In the genomic region with DNA sequence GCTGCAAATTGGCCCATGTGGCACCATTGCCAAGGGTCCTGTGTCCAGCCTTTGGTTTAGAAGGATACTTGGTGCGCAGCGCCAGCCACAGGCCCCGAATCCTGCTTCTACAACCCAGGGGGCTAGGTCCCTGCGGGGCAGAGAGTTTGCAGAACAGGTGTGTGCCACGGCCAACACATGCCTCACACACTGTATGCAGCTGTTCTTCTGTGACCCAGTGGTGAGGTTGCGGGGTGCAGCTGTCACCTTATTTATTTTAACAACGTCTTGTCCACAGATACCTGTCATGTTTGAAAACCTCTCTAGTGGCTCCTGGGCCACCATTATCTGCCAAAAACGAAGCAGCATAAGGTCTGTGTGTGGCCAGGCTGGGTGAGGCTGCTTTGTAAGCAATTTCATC, we compare ENCODE assay signal across 17 cellular contexts. TPM values are rescaled to one million over a fixed set of nuclear protein-coding genes. Genes with fewer than 3 reads are reported as not detected.
DNase-seq lines count a peak whose midpoint lies in the region; ATAC-seq and TF ChIP-seq lines count a peak whose summit lies in the region.
"Had no signal": no experiment of that assay in that cellular context is flagged by ENCODE, and none has a peak within 500 bp of the region (broad histone marks: within the 10 kb centered on the region; RNA-seq: fewer than 3 reads in every experiment).

No MANE protein-coding gene starts in this region.

- H4K20me1 ChIP-seq in GM23248 (ENCODE audit: insufficient read depth), result no peaks in the 10 kb centered on the region

- peaks cover 65% of the 10 kb centered on the region for H3K4me1 Mint-ChIP-seq in activated B cell treated with CpG ODN at 0.5 μM for 24 hours

- ATAC-seq in Right ventricle myocardium inferior, result no peak
- ATAC-seq in activated B cell treated with CpG ODN at 0.5 μM for 24 hours (ENCODE audit: low read depth), result no peak
- ATAC-seq: K562, PC-3 had no signal

- no peaks in the 10 kb centered on the region for H3K27me3 Mint-ChIP-seq in activated B cell treated with CpG ODN at 0.5 μM for 24 hours

- CTCF ChIA-PET in activated B cell treated with CpG ODN at 0.5 μM for 24 hours (lab: Charles Lee), result no interaction called here

- no peak overlapping the region for H3K9ac ChIP-seq in GM23248

- peaks cover 23% of the 10 kb centered on the region for H3K36me3 Mint-ChIP-seq in activated B cell treated with CpG ODN at 0.5 μM for 24 hours (ENCODE audit: low read depth)

- H3K4me3 ChIP-seq in left ventricle myocardium inferior (no peak overlapping the region), GM23248 (no peak overlapping the region)
- H3K4me3 ChIP-seq: HAP-1, K562 had no signal

- H3K9me2 ChIP-seq in GM23248 (ENCODE audit: insufficient read depth), result no peaks in the 10 kb centered on the region

- no peak overlapping the region for H2AFZ ChIP-seq in GM23248

- H3K4me1 ChIP-seq in left ventricle myocardium inferior, result peaks cover 6% of the 10 kb centered on the region
- no peaks in the 10 kb centered on the region for H3K4me1 ChIP-seq in GM23248 (ENCODE audit: insufficient read depth)
- H3K4me1 ChIP-seq: HAP-1 had no signal

- WGBS in GM23248 (ENCODE audit: low coverage in 1 of 2, low lambda C conversion rate in 2 of 2, missing lambda C conversion rate in 2 of 2), 2 experiments, result 48 to 52% methylated on average over 8 of the region's 8 CpGs

- DNase-seq in Right ventricle myocardium inferior (ENCODE audit: missing footprints) (peak; percentile 46), left ventricle myocardium inferior (no peak), NAMALWA (ENCODE audit: low spot score) (peak; percentile 81), activated B cell treated with CpG ODN at 0.5 μM for 24 hours (no peak), GM23248 (no peak), activated gamma-delta T cell treated with Interleukin-2 at 50 U/mL for 16 hours (no peak)
- no peak for DNase-seq in activated T-cell treated with anti-CD3 and anti-CD28 coated beads, Interleukin-2, amount 50 U/mL, for 1 hour
- DNase-seq: DMS153, EL, NCI-H1092, NCI-H1694, NCI-H345, PC-3 had no signal

- no peaks in the 10 kb centered on the region for H3K9me3 Mint-ChIP-seq in activated B cell treated with CpG ODN at 0.5 μM for 24 hours

- H3K27ac Mint-ChIP-seq in activated B cell treated with CpG ODN at 0.5 μM for 24 hours, result peak overlapping the region; percentile 84

- H3K4me2 ChIP-seq in GM23248 (ENCODE audit: unreplicated experiment), result no peak overlapping the region

- H3K27me3 ChIP-seq in left ventricle myocardium inferior (ENCODE audit: low read depth) (peaks cover 72% of the 10 kb centered on the region), GM23248 (replicated peaks; ENCODE audit: insufficient read depth) (peaks cover 26% of the 10 kb centered on the region)

- intact Hi-C loops in Right ventricle myocardium inferior (cut with DNase I) (loop anchor here (10.0 kb wide), 1 partner anchor 449 kb away; no protein-coding TSS in a partner anchor), left ventricle myocardium inferior (cut with micrococcal nuclease) (no loop called here), activated B cell treated with CpG ODN at 0.5 μM for 24 hours (cut with micrococcal nuclease) (loop anchor here (5.0 kb wide), 2 partner anchors 152 to 313 kb away; partner anchors contain the start of gene CYBA)

- no peak overlapping the region for H3K4me3 Mint-ChIP-seq in activated B cell treated with CpG ODN at 0.5 μM for 24 hours

- H3K27ac ChIP-seq in left ventricle myocardium inferior (replicated peaks) (no peak overlapping the region), GM23248 (no peak overlapping the region)
- H3K27ac ChIP-seq: C4-2B had no signal

- no peaks in the 10 kb centered on the region for H3K36me3 ChIP-seq in left ventricle myocardium inferior
- H3K36me3 ChIP-seq in GM23248 (ENCODE audit: low read depth), result no peaks in the 10 kb centered on the region
- H3K36me3 ChIP-seq: HAP-1 had no signal

- POLR2A ChIA-PET in activated B cell treated with CpG ODN at 0.5 μM for 24 hours (lab: Charles Lee), result interaction anchor here (0.6 to 10.8 kb wide), 7 partner anchors 9 to 716 kb away, joined by 4 to 165 read pairs (median 6); partner anchors contain the start of gene CBFA2T3

- TF ChIP-seq CTCF in left ventricle myocardium inferior (IDR thresholded peaks at IDR 0.05; ENCODE audit: borderline replicate concordance) (no peak), activated B cell treated with CpG ODN at 0.5 μM for 24 hours (IDR thresholded peaks at IDR 0.05) (no peak)

- H3K9me3 ChIP-seq in left ventricle myocardium inferior (replicated peaks) (no peaks in the 10 kb centered on the region), GM23248 (ENCODE audit: low read depth) (no peaks in the 10 kb centered on the region)
- H3K9me3 ChIP-seq: HAP-1 had no signal

- in situ Hi-C loops in GM23248 (cut with MboI), result no loop called here

- H3K79me2 ChIP-seq in GM23248 (ENCODE audit: insufficient read depth), result no peaks in the 10 kb centered on the region

- H3F3A ChIP-seq in GM23248 (ENCODE audit: insufficient read depth), result no peaks in the 10 kb centered on the region

RNA-seq across cellular contexts. Expression of gene CBFA2T3, which starts 11.6 kb away (rescaled TPM):
- total RNA-seq in Right ventricle myocardium inferior (11.1 TPM), left ventricle myocardium inferior (8.6 TPM), activated B cell treated with CpG ODN at 0.5 μM for 24 hours (50.8 and 63.3 TPM in 2 replicates)
- total RNA-seq in GM23248 (2014; rRNA removed; shearing (Covaris generic)), result not detected in 2 replicates
- 0.08 TPM in 1 of 2 replicates, not detected in the other for polyA plus RNA-seq in GM23248 (2016; fragmentation: Nextera tagmentation; extraction: Ambion mirVana)
- total RNA-seq: M059J, PC-3 had no signal

Comparison
In these comparisons a context has a peak if more than half of its experiments do, and no peak if none do; other contexts are left out.
1. DNase-seq: peak in Right ventricle myocardium inferior (single experiment) and NAMALWA (single experiment); none in left ventricle myocardium inferior (single experiment), activated B cell treated with CpG ODN at 0.5 μM for 24 hours (single experiment), GM23248 (single experiment), activated T-cell treated with anti-CD3 and anti-CD28 coated beads, Interleukin-2, amount 50 U/mL, for 1 hour (single experiment) and activated gamma-delta T cell treated with Interleukin-2 at 50 U/mL for 16 hours (single experiment).